Comparison of ENCODE assay signal across 17 cellular contexts in genomic region chr6:150692604-150693003, GRCh38.
DNase-seq lines count a peak whose midpoint lies in the region; ATAC-seq and TF ChIP-seq lines count a peak whose summit lies in the region.
"Had no signal": no experiment of that assay in that cellular context is flagged by ENCODE, and none has a peak within 500 bp of the region (broad histone marks: within the 10 kb centered on the region; RNA-seq: fewer than 3 reads in every experiment).

No MANE protein-coding gene starts in this region.

- TF ChIP-seq POLR2A in GM18505 (IDR thresholded peaks at IDR 0.05; ENCODE audit: borderline replicate concordance, extremely low read depth, insufficient read depth, insufficient read length), result no peak

- H3K4me3 Mint-ChIP-seq in activated CD8-positive, alpha-beta T cell treated with anti-CD3 and anti-CD28 coated beads, Interleukin-2, amount 10 ng/mL, durations not matched to agents 7 days and 5 days, result no peak overlapping the region
- H3K4me3 Mint-ChIP-seq: dendritic cell treated with granulocyte-macrophage colony-stimulating factor and Interleukin-4, amounts not matched to agents 40 ng/mL and 50 ng/mL, for 4 days had no signal

- peaks cover 4% of the 10 kb centered on the region for H3K27me3 Mint-ChIP-seq in activated CD8-positive, alpha-beta T cell treated with anti-CD3 and anti-CD28 coated beads, Interleukin-2, amount 10 ng/mL, durations not matched to agents 7 days and 5 days (ENCODE audit: low read depth)

- no peaks in the 10 kb centered on the region for H3K4me1 Mint-ChIP-seq in activated CD8-positive, alpha-beta T cell treated with anti-CD3 and anti-CD28 coated beads, Interleukin-2, amount 10 ng/mL, durations not matched to agents 7 days and 5 days (ENCODE audit: low read depth)

- no peak for TF ChIP-seq CTCF in GM20000 (IDR thresholded peaks at IDR 0.05; ENCODE audit: extremely low read depth, missing control alignments)

- POLR2A ChIA-PET in activated CD8-positive, alpha-beta T cell treated with anti-CD3 and anti-CD28 coated beads, Interleukin-2, amount 10 ng/mL, durations not matched to agents 7 days and 5 days (lab: Charles Lee), result no interaction called here

- ATAC-seq in GM18505 (IDR thresholded peaks at IDR 0.05; ENCODE audit: unreplicated experiment), result peak; percentile 46
- ATAC-seq in HG02938 (IDR thresholded peaks at IDR 0.05; ENCODE audit: unreplicated experiment), result peak; percentile 87
- peak; percentile 74 for ATAC-seq in HG03558 (IDR thresholded peaks at IDR 0.05; ENCODE audit: extremely low read depth, unreplicated experiment)
- ATAC-seq in activated CD8-positive, alpha-beta T cell treated with anti-CD3 and anti-CD28 coated beads, Interleukin-2, amount 10 ng/mL, durations not matched to agents 7 days and 5 days, result no peak

- DNase-seq in GM20000 (ENCODE audit: low spot score) (peak; percentile 49), NCI-H2227 treated with DMSO at 0.1 percent for 48 hours (lab: John Stamatoyannopoulos, UW) (no peak), NCI-H82 treated with DMSO at 0.1 percent for 48 hours (lab: John Stamatoyannopoulos, UW; ENCODE audit: unreplicated experiment) (no peak), RKO (ENCODE audit: low spot score) (no peak)
- DNase-seq in activated CD8-positive, alpha-beta T cell treated with anti-CD3 and anti-CD28 coated beads, Interleukin-2, amount 10 ng/mL, durations not matched to agents 7 days and 5 days, result no peak
- DNase-seq: adrenal gland, foreskin fibroblast, GDM1, GOT3, NCI-H187 treated with DMSO at 0.1 percent for 48 hours, retina, T-helper 2 cell, tibial artery had no signal

- no peaks in the 10 kb centered on the region for H3K9me3 Mint-ChIP-seq in activated CD8-positive, alpha-beta T cell treated with anti-CD3 and anti-CD28 coated beads, Interleukin-2, amount 10 ng/mL, durations not matched to agents 7 days and 5 days (ENCODE audit: insufficient read depth)
- H3K9me3 Mint-ChIP-seq: dendritic cell treated with granulocyte-macrophage colony-stimulating factor and Interleukin-4, amounts not matched to agents 40 ng/mL and 50 ng/mL, for 4 days had no signal

- H3K36me3 Mint-ChIP-seq in activated CD8-positive, alpha-beta T cell treated with anti-CD3 and anti-CD28 coated beads, Interleukin-2, amount 10 ng/mL, durations not matched to agents 7 days and 5 days (ENCODE audit: low read depth), result no peaks in the 10 kb centered on the region

- H3K27ac Mint-ChIP-seq in activated CD8-positive, alpha-beta T cell treated with anti-CD3 and anti-CD28 coated beads, Interleukin-2, amount 10 ng/mL, durations not matched to agents 7 days and 5 days, result no peak overlapping the region
- H3K27ac Mint-ChIP-seq: dendritic cell treated with granulocyte-macrophage colony-stimulating factor and Interleukin-4, amounts not matched to agents 40 ng/mL and 50 ng/mL, for 4 days had no signal

- CTCF ChIA-PET in activated CD8-positive, alpha-beta T cell treated with anti-CD3 and anti-CD28 coated beads, Interleukin-2, amount 10 ng/mL, durations not matched to agents 7 days and 5 days (lab: Charles Lee), result no interaction called here
